ENCODE assay signal across 3 cellular contexts in the genomic region with DNA sequence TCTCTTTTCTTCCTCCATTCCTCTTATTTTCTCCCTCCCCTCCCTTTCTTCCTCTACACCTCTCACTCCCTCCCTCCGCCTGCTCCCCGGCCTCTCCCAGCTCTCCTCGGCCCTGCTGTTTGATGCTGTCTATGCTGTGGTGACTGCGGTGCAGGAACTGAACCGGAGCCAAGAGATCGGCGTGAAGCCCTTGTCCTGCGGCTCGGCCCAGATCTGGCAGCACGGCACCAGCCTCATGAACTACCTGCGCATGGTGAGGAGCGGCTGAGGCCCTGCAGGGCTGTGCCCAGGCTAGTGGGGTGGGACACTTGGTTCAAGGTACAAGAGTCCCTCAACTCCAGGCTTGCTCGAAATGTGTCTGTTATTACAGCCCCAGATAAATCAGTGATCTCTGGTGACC.
"Had no signal": no experiment of that assay in that cellular context is flagged by ENCODE, and none has a peak within 500 bp of the region (broad histone marks: within the 10 kb centered on the region; RNA-seq: fewer than 3 reads in every experiment).

No MANE protein-coding gene starts in this region.

- H3K4me3 ChIP-seq: GM12878 had no signal

- DNase-seq: GDM1, GF-D8 had no signal

- ATAC-seq: GM12878 had no signal
